ENCODE assay signal across 25 cellular contexts in genomic region chr15:40773496-40773895, GRCh38. TPM values are rescaled to one million over a fixed set of nuclear protein-coding genes. Genes with fewer than 3 reads are reported as not detected.
"Had no signal": no experiment of that assay in that cellular context is flagged by ENCODE, and none has a peak within 500 bp of the region (broad histone marks: within the 10 kb centered on the region; RNA-seq: fewer than 3 reads in every experiment).

No MANE protein-coding gene starts in this region.

- H3K9me3 Mint-ChIP-seq: memory B cell; nephron progenitor cell; stimulated activated naive CD8-positive, alpha-beta T cell treated with anti-CD3 and anti-CD28 coated beads, Interleukin-15, amount 100 ng/mL, for 72 hours had no signal

- ATAC-seq: esophagus mucosa; gastrocnemius medialis; left ventricle myocardium superior; psoas muscle; right cardiac atrium; stimulated activated naive CD8-positive, alpha-beta T cell treated with anti-CD3 and anti-CD28 coated beads, Interleukin-15, amount 100 ng/mL, for 72 hours had no signal

- DNase-seq: foreskin fibroblast; gastrocnemius medialis; left ventricle myocardium superior; nephron progenitor cell; occipital lobe; ovary; psoas muscle; sigmoid colon; stimulated activated CD4-positive, alpha-beta T cell treated with anti-CD3 and anti-CD28 coated beads, Interleukin-15, amount 100 ng/mL, for 24 hours; stimulated activated CD4-positive, alpha-beta T cell treated with anti-CD3 and anti-CD28 coated beads, Interleukin-2, amount 100 ng/mL, for 48 hours; stimulated activated CD8-positive, alpha-beta memory T cell treated with anti-CD3 and anti-CD28 coated beads, Interleukin-4, amount 100 ng/mL, for 48 hours; stimulated activated naive CD4-positive, alpha-beta T cell; stimulated activated naive CD8-positive, alpha-beta T cell treated with anti-CD3 and anti-CD28 coated beads, Interleukin-15, amount 100 ng/mL, for 72 hours; thyroid gland; trophoblast cell had no signal

- H3K9me3 ChIP-seq: gastrocnemius medialis, ovary, psoas muscle, sigmoid colon, thyroid gland, vagina had no signal

- H3K27me3 ChIP-seq: gastrocnemius medialis, ovary, sigmoid colon, thyroid gland, vagina had no signal

- H3K4me3 Mint-ChIP-seq: memory B cell; nephron progenitor cell; stimulated activated naive CD8-positive, alpha-beta T cell treated with anti-CD3 and anti-CD28 coated beads, Interleukin-15, amount 100 ng/mL, for 72 hours had no signal

- H3K27ac Mint-ChIP-seq: memory B cell; nephron progenitor cell; stimulated activated naive CD8-positive, alpha-beta T cell treated with anti-CD3 and anti-CD28 coated beads, Interleukin-15, amount 100 ng/mL, for 72 hours had no signal

- H3K27me3 Mint-ChIP-seq: memory B cell; stimulated activated naive CD8-positive, alpha-beta T cell treated with anti-CD3 and anti-CD28 coated beads, Interleukin-15, amount 100 ng/mL, for 72 hours had no signal

- H3K27ac ChIP-seq: coronary artery, epithelial cell of prostate, gastrocnemius medialis, ovary, psoas muscle, sigmoid colon, thyroid gland, vagina had no signal

- H3K36me3 ChIP-seq: ovary had no signal

- H3K4me3 ChIP-seq: coronary artery, gastrocnemius medialis, lung, ovary, psoas muscle, sigmoid colon, thyroid gland, vagina had no signal

RNA-seq across cellular contexts. Expression of gene C15orf62, which starts 3.7 kb away (rescaled TPM):
- total RNA-seq: glomerular endothelial cell, left ventricle myocardium superior, occipital lobe, psoas muscle, skeletal muscle tissue, temporal lobe had no signal
